Comparison of ENCODE assay signal across 8 cellular contexts in genomic region chr4:2922453-2923101, GRCh38. TPM values are rescaled to one million over a fixed set of nuclear protein-coding genes. Genes with fewer than 3 reads are reported as not detected.
A peak's percentile ranks its signal among the peaks of the same experiment; 100 is the strongest.
DNase-seq lines count a peak whose midpoint lies in the region; ATAC-seq and TF ChIP-seq lines count a peak whose summit lies in the region.
"Not testable (repeated sequence)": the region's sequence is repeated elsewhere in the genome, so short reads cannot be mapped to it uniquely, and the experiment has no call there.

No MANE protein-coding gene starts in this region.

- peak overlapping the region; percentile 65 for H3K27ac Mint-ChIP-seq in T-helper 2 cell treated with Interferon-gamma antibody and Interleukin-4, amounts not matched to agents 5 μg/mL and 100 μg/mL, for 36 hours
- H3K27ac Mint-ChIP-seq in activated naive CD4-positive, alpha-beta T cell treated with anti-CD3 and anti-CD28 coated beads for 36 hours, result peak overlapping the region; percentile 72
- H3K27ac Mint-ChIP-seq in naive thymus-derived CD4-positive, alpha-beta T cell, result peak overlapping the region; percentile 40 to 93 (median 78)

- not testable (repeated sequence) for H3K9me2 ChIP-seq in hepatocyte (replicated peaks; ENCODE audit: insufficient read depth)

- H4K20me1 ChIP-seq in hepatocyte (ENCODE audit: insufficient read depth, poor library complexity, severe bottlenecking), result not testable (repeated sequence)

- not testable (repeated sequence) for H3K27ac ChIP-seq in coronary artery
- H3K27ac ChIP-seq in hepatocyte, result peak overlapping the region; percentile 67
- peak overlapping the region; percentile 51 for H3K27ac ChIP-seq in naive thymus-derived CD4-positive, alpha-beta T cell (ENCODE audit: low read depth, low read length)

- H3K4me3 Mint-ChIP-seq in T-helper 2 cell treated with Interferon-gamma antibody and Interleukin-4, amounts not matched to agents 5 μg/mL and 100 μg/mL, for 36 hours, result peak overlapping the region; percentile 27
- not testable (repeated sequence) for H3K4me3 Mint-ChIP-seq in activated naive CD4-positive, alpha-beta T cell treated with anti-CD3 and anti-CD28 coated beads for 36 hours
- H3K4me3 Mint-ChIP-seq in naive thymus-derived CD4-positive, alpha-beta T cell, result peak overlapping the region in 6 of 10 donors; percentile 8 to 62 (median 48)

- not testable (repeated sequence) for H3K4me3 ChIP-seq in coronary artery; hepatocyte; naive thymus-derived CD4-positive, alpha-beta T cell (ENCODE audit: low read length)

- CTCF ChIA-PET in activated naive CD4-positive, alpha-beta T cell treated with anti-CD3 and anti-CD28 coated beads for 36 hours (lab: Charles Lee), result interaction anchor here (0.6 kb wide), 1 partner anchor 13 kb away, joined by 3 read pairs; no protein-coding TSS in a partner anchor
- CTCF ChIA-PET in naive thymus-derived CD4-positive, alpha-beta T cell (lab: Charles Lee), result interaction anchor here (0.7 kb wide), 1 partner anchor 41 kb away, joined by 3 read pairs; no protein-coding TSS in a partner anchor

- not testable (repeated sequence) for H3K9me3 ChIP-seq in hepatocyte (ENCODE audit: low read depth); naive thymus-derived CD4-positive, alpha-beta T cell (ENCODE audit: control insufficient read depth in 2 of 3, low read length in 3 of 3)

- peaks cover 14% of the 10 kb centered on the region for H3K9me3 Mint-ChIP-seq in T-helper 2 cell treated with Interferon-gamma antibody and Interleukin-4, amounts not matched to agents 5 μg/mL and 100 μg/mL, for 36 hours
- not testable (repeated sequence) for H3K9me3 Mint-ChIP-seq in activated naive CD4-positive, alpha-beta T cell treated with anti-CD3 and anti-CD28 coated beads for 36 hours
- peaks cover 0 to 13% (median 0%) of the 10 kb centered on the region in 11 donors for H3K9me3 Mint-ChIP-seq in naive thymus-derived CD4-positive, alpha-beta T cell

- H3K4me1 ChIP-seq in hepatocyte (ENCODE audit: insufficient read depth), result peaks cover 24% of the 10 kb centered on the region
- H3K4me1 ChIP-seq in naive thymus-derived CD4-positive, alpha-beta T cell (ENCODE audit: control insufficient read depth in 2 of 2, insufficient read depth in 2 of 2, low read length in 2 of 2), result peaks cover 14 to 19% of the 10 kb centered on the region in 2 donors

- not testable (repeated sequence) for H3K4me2 ChIP-seq in hepatocyte

- H2AFZ ChIP-seq in hepatocyte, result not testable (repeated sequence)

- H3K79me2 ChIP-seq in hepatocyte, result peaks cover 61% of the 10 kb centered on the region

- H3K27me3 ChIP-seq in hepatocyte; naive thymus-derived CD4-positive, alpha-beta T cell (ENCODE audit: control insufficient read depth in 2 of 2, insufficient read depth in 2 of 2, low read length in 2 of 2): not testable (repeated sequence)

- H3K36me3 ChIP-seq in hepatocyte (replicated peaks; ENCODE audit: insufficient read depth, low read depth), result not testable (repeated sequence)
- H3K36me3 ChIP-seq in naive thymus-derived CD4-positive, alpha-beta T cell (ENCODE audit: control insufficient read depth in 2 of 3, insufficient read depth in 3 of 3, low read length in 3 of 3), result peaks cover 0 to 46% (median 23%) of the 10 kb centered on the region in 3 experiments

- TF ChIP-seq CTCF in coronary artery (IDR thresholded peaks at IDR 0.05); hepatocyte (IDR thresholded peaks at IDR 0.05; ENCODE audit: poor library complexity): not testable (repeated sequence)

- peak; percentile 69 for DNase-seq in COLO668 (lab: John Stamatoyannopoulos, UW; ENCODE audit: unreplicated experiment)
- peak; percentile 52 for DNase-seq in NCI-H146 (lab: John Stamatoyannopoulos, UW)
- not testable (repeated sequence) for DNase-seq in T-helper 2 cell treated with Interferon-gamma antibody and Interleukin-4, amounts not matched to agents 5 μg/mL and 100 μg/mL, for 36 hours (ENCODE audit: low spot score); hepatocyte (ENCODE audit: low spot score); naive thymus-derived CD4-positive, alpha-beta T cell
- DNase-seq in activated naive CD4-positive, alpha-beta T cell treated with anti-CD3 and anti-CD28 coated beads for 36 hours, result peak; percentile 38
- DNase-seq in coronary artery (ENCODE audit: low spot score), result peak; percentile 24
- peak; percentile 36 for DNase-seq in stimulated activated naive CD8-positive, alpha-beta T cell treated with anti-CD3 and anti-CD28 coated beads, Interleukin-15, Interleukin-2, amounts not matched to agents 100 U/mL and 50 U/mL, for 24 hours

- not testable (repeated sequence) for H3K27me3 Mint-ChIP-seq in T-helper 2 cell treated with Interferon-gamma antibody and Interleukin-4, amounts not matched to agents 5 μg/mL and 100 μg/mL, for 36 hours (ENCODE audit: low read depth); activated naive CD4-positive, alpha-beta T cell treated with anti-CD3 and anti-CD28 coated beads for 36 hours (ENCODE audit: low read depth); naive thymus-derived CD4-positive, alpha-beta T cell

- ATAC-seq in naive thymus-derived CD4-positive, alpha-beta T cell; stimulated activated naive CD8-positive, alpha-beta T cell treated with anti-CD3 and anti-CD28 coated beads, Interleukin-15, Interleukin-2, amounts not matched to agents 100 U/mL and 50 U/mL, for 24 hours: not testable (repeated sequence)

- POLR2A ChIA-PET in naive thymus-derived CD4-positive, alpha-beta T cell (lab: Charles Lee), result interaction anchor here (0.6 to 2.2 kb wide), 5 partner anchors 12 to 443 kb away, joined by 3 to 6 read pairs (median 3); no protein-coding TSS in a partner anchor

- peaks cover 65% of the 10 kb centered on the region for H3K36me3 Mint-ChIP-seq in T-helper 2 cell treated with Interferon-gamma antibody and Interleukin-4, amounts not matched to agents 5 μg/mL and 100 μg/mL, for 36 hours (ENCODE audit: low read depth)
- peaks cover 40% of the 10 kb centered on the region for H3K36me3 Mint-ChIP-seq in activated naive CD4-positive, alpha-beta T cell treated with anti-CD3 and anti-CD28 coated beads for 36 hours (ENCODE audit: low read depth)
- peaks cover 12 to 65% (median 37%) of the 10 kb centered on the region in 5 donors for H3K36me3 Mint-ChIP-seq in naive thymus-derived CD4-positive, alpha-beta T cell

- WGBS in hepatocyte (ENCODE audit: low lambda C conversion rate, missing lambda C conversion rate), result 45% methylated on average over 7 of the region's 7 CpGs

- H3K4me1 Mint-ChIP-seq in T-helper 2 cell treated with Interferon-gamma antibody and Interleukin-4, amounts not matched to agents 5 μg/mL and 100 μg/mL, for 36 hours (ENCODE audit: low read depth), result peaks cover 31% of the 10 kb centered on the region
- H3K4me1 Mint-ChIP-seq in activated naive CD4-positive, alpha-beta T cell treated with anti-CD3 and anti-CD28 coated beads for 36 hours (ENCODE audit: low read depth), result peaks cover 46% of the 10 kb centered on the region
- peaks cover 27 to 57% (median 47%) of the 10 kb centered on the region in 7 donors for H3K4me1 Mint-ChIP-seq in naive thymus-derived CD4-positive, alpha-beta T cell

- intact Hi-C loops in activated naive CD4-positive, alpha-beta T cell treated with anti-CD3 and anti-CD28 coated beads for 36 hours (cut with micrococcal nuclease), result loop anchor here (1.0 kb wide), 1 partner anchor 33 kb away; no protein-coding TSS in a partner anchor
- intact Hi-C loops in naive thymus-derived CD4-positive, alpha-beta T cell (cut with micrococcal nuclease), result not testable (repeated sequence)

RNA-seq across cellular contexts. Expression of gene NOP14, which starts 40.6 kb away (rescaled TPM):
- total RNA-seq in activated naive CD4-positive, alpha-beta T cell treated with anti-CD3 and anti-CD28 coated beads for 36 hours, result 10 to 100 TPM; 48.3 to 55.1 TPM
- total RNA-seq in hepatocyte, result 18.2 and 22.7 TPM in 2 replicates
- polyA plus RNA-seq in hepatocyte, result 18.8 and 21.7 TPM in 2 replicates
- total RNA-seq in naive thymus-derived CD4-positive, alpha-beta T cell, result 10 to 100 TPM; 23.1 to 59.8 (median 43.9) TPM
- 10 to 100 TPM; 12.6 to 33.7 TPM for polyA plus RNA-seq in naive thymus-derived CD4-positive, alpha-beta T cell

RNA-seq across cellular contexts. Expression of gene GRK4, which starts 40.8 kb away (rescaled TPM):
- 1 to 10 TPM; 1.3 to 2.1 TPM for total RNA-seq in activated naive CD4-positive, alpha-beta T cell treated with anti-CD3 and anti-CD28 coated beads for 36 hours
- 4.9 and 5.4 TPM in 2 replicates for total RNA-seq in hepatocyte
- 5.5 and 6.1 TPM in 2 replicates for polyA plus RNA-seq in hepatocyte
- total RNA-seq in naive thymus-derived CD4-positive, alpha-beta T cell, result 1 to 10 TPM; 1.7 to 4.0 (median 2.8) TPM
- polyA plus RNA-seq in naive thymus-derived CD4-positive, alpha-beta T cell, result 1 to 10 TPM; 1.7 to 2.1 TPM
